26 cellular contexts compared by ENCODE assay signal in the genomic region with DNA sequence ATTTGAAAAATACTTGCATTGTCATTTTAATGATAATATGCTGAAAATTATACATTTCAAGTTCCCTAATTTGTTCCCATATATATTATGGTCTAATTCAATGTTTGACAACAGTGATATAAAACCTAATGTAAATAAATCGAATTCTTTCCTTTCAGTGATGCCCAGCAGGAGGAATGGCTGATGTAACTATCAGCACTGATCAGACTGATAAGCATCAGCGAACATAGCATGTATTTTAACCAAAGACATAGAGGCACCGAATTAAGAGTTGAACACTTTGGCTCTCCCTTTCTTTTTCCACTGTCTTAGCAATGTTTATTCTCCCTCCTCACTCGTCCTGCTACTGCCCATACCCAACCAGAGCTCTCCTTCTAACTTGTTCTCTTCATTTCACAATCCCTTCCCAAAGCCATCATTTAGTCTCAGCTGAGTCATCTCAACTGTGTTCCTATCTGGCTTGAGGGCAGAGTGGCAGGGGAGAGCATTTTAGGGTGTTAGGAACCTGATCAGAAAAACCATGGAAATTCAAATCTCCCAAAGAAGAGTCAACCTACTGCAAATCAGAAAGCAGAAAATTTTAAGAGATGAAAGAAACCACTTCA. TPM values are rescaled to one million over a fixed set of nuclear protein-coding genes. Genes with fewer than 3 reads are reported as not detected.
DNase-seq lines count a peak whose midpoint lies in the region; ATAC-seq and TF ChIP-seq lines count a peak whose summit lies in the region.
"Had no signal": no experiment of that assay in that cellular context is flagged by ENCODE, and none has a peak within 500 bp of the region (broad histone marks: within the 10 kb centered on the region; RNA-seq: fewer than 3 reads in every experiment).

No MANE protein-coding gene starts in this region.

- H3K9me3 ChIP-seq in breast epithelium (no peaks in the 10 kb centered on the region), endodermal cell (ENCODE audit: control insufficient read depth, low read length) (no peaks in the 10 kb centered on the region)
- H3K9me3 ChIP-seq: adrenal gland, BLaER1, prostate gland, suprapubic skin had no signal

- H3K4me3 ChIP-seq in breast epithelium = no peak overlapping the region
- H3K4me3 ChIP-seq in endodermal cell (ENCODE audit: low read length) = no peak overlapping the region
- H3K4me3 ChIP-seq: adrenal gland, BLaER1, prostate gland, skin epidermis, suprapubic skin had no signal

- no peak for ATAC-seq in GM21529 (IDR thresholded peaks at IDR 0.05; ENCODE audit: unreplicated experiment)
- ATAC-seq: activated CD8-positive, alpha-beta T cell treated with anti-CD3 and anti-CD28 coated beads, Interleukin-2, amount 10 ng/mL, durations not matched to agents 7 days and 5 days; foreskin keratinocyte had no signal

- H3K27ac Mint-ChIP-seq in MCF 10A (ENCODE audit: low read depth, unreplicated experiment) (peak overlapping the region; percentile 5), endodermal cell (peak overlapping the region; percentile 14)
- H3K27ac Mint-ChIP-seq: activated CD8-positive, alpha-beta T cell treated with anti-CD3 and anti-CD28 coated beads, Interleukin-2, amount 10 ng/mL, durations not matched to agents 7 days and 5 days; dendritic cell treated with granulocyte-macrophage colony-stimulating factor and Interleukin-4, amounts not matched to agents 40 ng/mL and 50 ng/mL, for 4 days had no signal

- H3K36me3 Mint-ChIP-seq in MCF 10A (ENCODE audit: insufficient read depth, unreplicated experiment) (no peaks in the 10 kb centered on the region), endodermal cell (ENCODE audit: low read depth) (peaks cover 26% of the 10 kb centered on the region)

- TF ChIP-seq POLR2A in breast epithelium (IDR thresholded peaks at IDR 0.05) = no peak

- H3K36me3 ChIP-seq in breast epithelium (no peaks in the 10 kb centered on the region), endodermal cell (ENCODE audit: control insufficient read depth, insufficient read depth, low read length) (no peaks in the 10 kb centered on the region)
- H3K36me3 ChIP-seq: adrenal gland, prostate gland, suprapubic skin had no signal

- CTCF ChIA-PET in MCF 10A (lab: Yijun Ruan, JAX) = interaction anchor here (0.5 to 0.6 kb wide), 3 partner anchors 136 to 579 kb away, joined by 3 read pairs; no protein-coding TSS in a partner anchor
- CTCF ChIA-PET in RWPE1 (lab: Yijun Ruan, JAX) = interaction anchor here (0.6 kb wide), 2 partner anchors 810 to 1905 kb away, joined by 3 read pairs; no protein-coding TSS in a partner anchor

- TF ChIP-seq CTCF in MCF 10A (IDR thresholded peaks at IDR 0.05; ENCODE audit: unreplicated experiment) = no peak
- no peak for TF ChIP-seq CTCF in breast epithelium (IDR thresholded peaks at IDR 0.05)
- no peak for TF ChIP-seq CTCF in endodermal cell (conservative IDR thresholded peaks at IDR 0.05)
- TF ChIP-seq CTCF in RWPE1 (conservative IDR thresholded peaks at IDR 0.05; ENCODE audit: low read depth) = no peak

- no TSS peak for BruUV-seq in MCF 10A (replicated peaks; lab: Mats Ljungman, UMichigan)

- H3K4me3 Mint-ChIP-seq in MCF 10A (ENCODE audit: unreplicated experiment) = no peak overlapping the region
- H3K4me3 Mint-ChIP-seq in endodermal cell = no peak overlapping the region
- H3K4me3 Mint-ChIP-seq: activated CD8-positive, alpha-beta T cell treated with anti-CD3 and anti-CD28 coated beads, Interleukin-2, amount 10 ng/mL, durations not matched to agents 7 days and 5 days; dendritic cell treated with granulocyte-macrophage colony-stimulating factor and Interleukin-4, amounts not matched to agents 40 ng/mL and 50 ng/mL, for 4 days had no signal

- H3K27ac ChIP-seq in breast epithelium = no peak overlapping the region
- no peak overlapping the region for H3K27ac ChIP-seq in endodermal cell (ENCODE audit: low read depth, low read length)
- no peak overlapping the region for H3K27ac ChIP-seq in RWPE1
- H3K27ac ChIP-seq: adrenal gland, BLaER1, foreskin keratinocyte, KMS-11, prostate gland, skin epidermis, suprapubic skin had no signal

- intact Hi-C loops in MCF 10A (cut with micrococcal nuclease) (no loop called here), breast epithelium (cut with DNase I; ENCODE audit: low total_unique reads) (no loop called here)

- no peaks in the 10 kb centered on the region for H3K9me3 Mint-ChIP-seq in MCF 10A (ENCODE audit: unreplicated experiment)
- no peaks in the 10 kb centered on the region for H3K9me3 Mint-ChIP-seq in endodermal cell
- H3K9me3 Mint-ChIP-seq: dendritic cell treated with granulocyte-macrophage colony-stimulating factor and Interleukin-4, amounts not matched to agents 40 ng/mL and 50 ng/mL, for 4 days had no signal

- H3K27me3 Mint-ChIP-seq in MCF 10A (ENCODE audit: insufficient read depth, unreplicated experiment) = no peaks in the 10 kb centered on the region
- H3K27me3 Mint-ChIP-seq in endodermal cell (ENCODE audit: insufficient read depth) = no peaks in the 10 kb centered on the region

- no peaks in the 10 kb centered on the region for H3K4me1 ChIP-seq in breast epithelium
- H3K4me1 ChIP-seq in endodermal cell (ENCODE audit: control insufficient read depth, insufficient read depth, low read length) = no peaks in the 10 kb centered on the region
- H3K4me1 ChIP-seq: adrenal gland, BLaER1, foreskin keratinocyte, prostate gland, suprapubic skin had no signal

- no peaks in the 10 kb centered on the region for H3K27me3 ChIP-seq in breast epithelium
- H3K27me3 ChIP-seq in endodermal cell (ENCODE audit: control insufficient read depth, insufficient read depth, low read length, poor library complexity, severe bottlenecking) = no peaks in the 10 kb centered on the region
- H3K27me3 ChIP-seq: adrenal gland, BLaER1, foreskin keratinocyte, suprapubic skin had no signal

- peaks cover 7% of the 10 kb centered on the region for H3K4me1 Mint-ChIP-seq in MCF 10A (ENCODE audit: insufficient read depth, unreplicated experiment)
- H3K4me1 Mint-ChIP-seq in endodermal cell = no peaks in the 10 kb centered on the region

- H3K9ac ChIP-seq in endodermal cell (ENCODE audit: extremely low read depth, low read length, poor library complexity, severe bottlenecking) = no peak overlapping the region
- H3K9ac ChIP-seq: BLaER1, KMS-11 had no signal

- POLR2A ChIA-PET in MCF 10A (lab: Yijun Ruan, JAX) (interaction anchor here (0.5 to 1.4 kb wide), 5 partner anchors 13 to 125 kb away, joined by 3 to 6 read pairs (median 3); no protein-coding TSS in a partner anchor), RWPE1 (lab: Yijun Ruan, JAX; ENCODE audit: low non-redundant PET) (no interaction called here)

- DNase-seq in MCF 10A (ENCODE audit: unreplicated experiment) (peak; percentile 77), breast epithelium (ENCODE audit: low spot score in 2 of 2) (no peak), NCI-H748 treated with DMSO at 0.1 percent for 48 hours (lab: John Stamatoyannopoulos, UW) (peak; percentile 35), endodermal cell (no peak), stromal cell of bone marrow (ENCODE audit: low read depth) (peak; percentile 12), germinal center (ENCODE audit: low spot score) (no peak), RWPE1 (ENCODE audit: low spot score) (no peak)
- DNase-seq: activated CD4-positive, alpha-beta T cell treated with anti-CD3 and anti-CD28 coated beads for 1 hour; activated CD8-positive, alpha-beta T cell treated with anti-CD3 and anti-CD28 coated beads, Interleukin-2, amount 10 ng/mL, durations not matched to agents 7 days and 5 days; activated gamma-delta T cell treated with Interleukin-2 at 50 U/mL for 16 hours; adrenal gland; Calu3; HCEC 1CT; hypothalamus; NCI-H1105 treated with DMSO at 0.1 percent for 48 hours; NCI-H2081 treated with DMSO at 0.1 percent for 48 hours; NCI-H510A treated with DMSO at 0.1 percent for 48 hours; stimulated activated CD4-positive, alpha-beta T cell treated with anti-CD3 and anti-CD28 coated beads, Interleukin-1b, Interleukin-23, amount 100 ng/mL, for 48 hours had no signal

- 78 to 88% methylated on average over 3 to 4 of the region's 4 CpGs for WGBS in endodermal cell (ENCODE audit: insufficient coverage in 1 of 2, insufficient read length in 1 of 2), 2 experiments

RNA-seq across cellular contexts. Expression of a gene that starts 58.8 kb away (rescaled TPM):
- total RNA-seq in MCF 10A (2022) (1.6 TPM in 2 replicates), breast epithelium (10 to 100 TPM; 29.3 to 44.6 (median 38.1) TPM), endodermal cell (10 to 100 TPM in 1 of 2 donors, 1 to 10 TPM in 1; 7.5 to 11.5 TPM)
- 2.8 TPM for polyA plus RNA-seq in endodermal cell (2013, experiment 1 of 2)
- polyA plus RNA-seq in endodermal cell (2013, experiment 2 of 2) = 2.6 TPM

Comparison
In these comparisons a context has a peak if more than half of its experiments do, and no peak if none do; other contexts are left out.
1. DNase-seq: peak in MCF 10A (single experiment), NCI-H748 treated with DMSO at 0.1 percent for 48 hours (single experiment) and stromal cell of bone marrow (single experiment); none in breast epithelium (0 of 2), endodermal cell (single experiment), germinal center (single experiment) and RWPE1 (single experiment).